1 cellular context compared by ENCODE assay signal in the genomic region with DNA sequence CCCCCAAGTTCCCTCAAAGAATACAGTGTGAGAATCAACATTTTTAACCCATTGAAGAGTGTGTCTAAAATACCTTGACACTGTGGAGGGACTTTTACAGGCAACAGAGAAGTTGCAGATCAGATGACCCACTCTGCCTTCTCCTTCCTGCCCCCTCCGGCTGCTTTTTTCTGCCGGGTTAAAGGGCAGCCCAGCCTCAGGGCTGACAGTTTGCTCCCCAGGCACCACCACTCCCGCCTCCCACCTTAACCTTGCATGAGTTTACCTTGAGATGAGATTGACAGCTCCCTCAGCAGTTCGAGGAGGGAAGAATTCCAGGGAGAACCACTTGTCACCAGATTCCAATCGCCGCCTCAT.
TF ChIP-seq lines count a peak whose summit lies in the region.

No MANE protein-coding gene starts in this region.

TF ChIP-seq in HCT116, 20 proteins besides CTCF, POLR2A, EP300 and RAD21 (continued from another document):
- TF ChIP-seq, protein P1, sequence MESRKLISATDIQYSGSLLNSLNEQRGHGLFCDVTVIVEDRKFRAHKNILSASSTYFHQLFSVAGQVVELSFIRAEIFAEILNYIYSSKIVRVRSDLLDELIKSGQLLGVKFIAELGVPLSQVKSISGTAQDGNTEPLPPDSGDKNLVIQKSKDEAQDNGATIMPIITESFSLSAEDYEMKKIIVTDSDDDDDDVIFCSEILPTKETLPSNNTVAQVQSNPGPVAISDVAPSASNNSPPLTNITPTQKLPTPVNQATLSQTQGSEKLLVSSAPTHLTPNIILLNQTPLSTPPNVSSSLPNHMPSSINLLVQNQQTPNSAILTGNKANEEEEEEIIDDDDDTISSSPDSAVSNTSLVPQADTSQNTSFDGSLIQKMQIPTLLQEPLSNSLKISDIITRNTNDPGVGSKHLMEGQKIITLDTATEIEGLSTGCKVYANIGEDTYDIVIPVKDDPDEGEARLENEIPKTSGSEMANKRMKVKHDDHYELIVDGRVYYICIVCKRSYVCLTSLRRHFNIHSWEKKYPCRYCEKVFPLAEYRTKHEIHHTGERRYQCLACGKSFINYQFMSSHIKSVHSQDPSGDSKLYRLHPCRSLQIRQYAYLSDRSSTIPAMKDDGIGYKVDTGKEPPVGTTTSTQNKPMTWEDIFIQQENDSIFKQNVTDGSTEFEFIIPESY (IDR thresholded peaks at IDR 0.05; ENCODE audit: extremely low read depth, insufficient replicate concordance, low read length), result no peak
- no peak for TF ChIP-seq ELF1 (IDR thresholded peaks at IDR 0.05; ENCODE audit: borderline replicate concordance, low read depth)
- no peak for TF ChIP-seq SIN3A (IDR thresholded peaks at IDR 0.05; ENCODE audit: low read depth)
- no peak for TF ChIP-seq EZH2phosphoT487 (IDR thresholded peaks at IDR 0.05; ENCODE audit: borderline replicate concordance)
- TF ChIP-seq, protein P2, sequence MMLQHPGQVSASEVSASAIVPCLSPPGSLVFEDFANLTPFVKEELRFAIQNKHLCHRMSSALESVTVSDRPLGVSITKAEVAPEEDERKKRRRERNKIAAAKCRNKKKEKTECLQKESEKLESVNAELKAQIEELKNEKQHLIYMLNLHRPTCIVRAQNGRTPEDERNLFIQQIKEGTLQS (IDR thresholded peaks at IDR 0.05), result no peak
- no peak for TF ChIP-seq POLR2AphosphoS5 (IDR thresholded peaks at IDR 0.05; ENCODE audit: low read depth, low read length)
TF ChIP-seq in HCT116: peak in this region for 0.
